ENCODE assay signal across 8 cellular contexts in genomic region chr6:33620158-33620583, GRCh38. TPM values are rescaled to one million over a fixed set of nuclear protein-coding genes. Genes with fewer than 3 reads are reported as not detected.
DNase-seq lines count a peak whose midpoint lies in the region; ATAC-seq and TF ChIP-seq lines count a peak whose summit lies in the region.

No MANE protein-coding gene starts in this region.

- H3K36me3 Mint-ChIP-seq in activated naive CD4-positive, alpha-beta T cell treated with anti-CD3 and anti-CD28 coated beads for 36 hours (ENCODE audit: low read depth) = no peaks in the 10 kb centered on the region

- H3K4me1 Mint-ChIP-seq in activated naive CD4-positive, alpha-beta T cell treated with anti-CD3 and anti-CD28 coated beads for 36 hours (ENCODE audit: low read depth) = peaks cover 46% of the 10 kb centered on the region

- peak; percentile 4 to 21 for ATAC-seq in left cardiac atrium
- no peak for ATAC-seq in HG02852 (IDR thresholded peaks at IDR 0.05; ENCODE audit: unreplicated experiment)

- CTCF ChIA-PET in activated naive CD4-positive, alpha-beta T cell treated with anti-CD3 and anti-CD28 coated beads for 36 hours (lab: Charles Lee) = interaction anchor here (1.2 to 2.9 kb wide), 5 partner anchors 9 to 91 kb away, joined by 3 to 11 read pairs (median 4); partner anchors contain the start of genes BAK1 and UQCC2

- TF ChIP-seq CTCF in GM13976 (IDR thresholded peaks at IDR 0.05; ENCODE audit: borderline replicate concordance, control extremely low read depth, extremely low read depth, insufficient read depth, missing control alignments) (no peak), retinal pigment epithelial cell (conservative IDR thresholded peaks at IDR 0.05; ENCODE audit: low read depth, low read length) (no peak)

- H3K9me3 Mint-ChIP-seq in activated naive CD4-positive, alpha-beta T cell treated with anti-CD3 and anti-CD28 coated beads for 36 hours = no peaks in the 10 kb centered on the region

- intact Hi-C loops in activated naive CD4-positive, alpha-beta T cell treated with anti-CD3 and anti-CD28 coated beads for 36 hours (cut with micrococcal nuclease) = loop anchor here (2.0 kb wide), 1 partner anchor 81 kb away; no protein-coding TSS in a partner anchor
- intact Hi-C loops in left cardiac atrium (cut with DNase I) = no loop called here

- peak overlapping the region; percentile 75 for H3K27ac Mint-ChIP-seq in activated naive CD4-positive, alpha-beta T cell treated with anti-CD3 and anti-CD28 coated beads for 36 hours

- DNase-seq in GM13976 (ENCODE audit: low spot score) (peak; percentile 53), NCI-H748 treated with DMSO at 0.1 percent for 48 hours (lab: John Stamatoyannopoulos, UW) (peak; percentile 31), left cardiac atrium (peak; percentile 49), retinal pigment epithelial cell (ENCODE audit: low read depth) (no peak), H4 (ENCODE audit: low spot score) (no peak)
- DNase-seq in activated naive CD4-positive, alpha-beta T cell treated with anti-CD3 and anti-CD28 coated beads for 36 hours = peak; percentile 43
- no peak for DNase-seq in activated CD4-positive, CD25-positive, alpha-beta regulatory T cell treated with anti-CD3 and anti-CD28 coated beads, Interleukin-2, amount 50 U/mL, for 72 hours

- H3K27me3 Mint-ChIP-seq in activated naive CD4-positive, alpha-beta T cell treated with anti-CD3 and anti-CD28 coated beads for 36 hours (ENCODE audit: low read depth) = no peaks in the 10 kb centered on the region

- peak overlapping the region; percentile 67 for H3K4me3 ChIP-seq in retinal pigment epithelial cell (ENCODE audit: low read length)

- H3K4me3 Mint-ChIP-seq in activated naive CD4-positive, alpha-beta T cell treated with anti-CD3 and anti-CD28 coated beads for 36 hours = peak overlapping the region; percentile 86

- in situ Hi-C loops in GM13976 (cut with MboI; ENCODE audit: low sequenced_read_pairs, unreplicated experiment) = no loop called here

RNA-seq across cellular contexts. Expression of gene ITPR3, which starts 1.0 kb away (rescaled TPM):
- 10 to 100 TPM; 34.8 to 35.1 TPM for total RNA-seq in activated naive CD4-positive, alpha-beta T cell treated with anti-CD3 and anti-CD28 coated beads for 36 hours
- total RNA-seq in left cardiac atrium = 10 to 100 TPM in 1 of 2 donors, 1 to 10 TPM in 1; 9.6 to 16.6 TPM
- 6.6 and 9.8 TPM in 2 replicates for total RNA-seq in H4 (2014; rRNA removed; shearing (Covaris generic))

RNA-seq across cellular contexts. Expression of gene BAK1, which starts 40.1 kb away (rescaled TPM):
- 10 to 100 TPM; 38.3 to 41.1 TPM for total RNA-seq in activated naive CD4-positive, alpha-beta T cell treated with anti-CD3 and anti-CD28 coated beads for 36 hours
- 10 to 100 TPM; 17.6 to 21.6 TPM for total RNA-seq in left cardiac atrium
- 16.3 and 18.8 TPM in 2 replicates for total RNA-seq in H4 (2014; rRNA removed; shearing (Covaris generic))

Comparison
In these comparisons a context has a peak if more than half of its experiments do, and no peak if none do; other contexts are left out.
1. DNase-seq: peak in GM13976 (single experiment), NCI-H748 treated with DMSO at 0.1 percent for 48 hours (single experiment), activated naive CD4-positive, alpha-beta T cell treated with anti-CD3 and anti-CD28 coated beads for 36 hours (single experiment) and left cardiac atrium (single experiment); none in retinal pigment epithelial cell (single experiment), H4 (single experiment) and activated CD4-positive, CD25-positive, alpha-beta regulatory T cell treated with anti-CD3 and anti-CD28 coated beads, Interleukin-2, amount 50 U/mL, for 72 hours (single experiment).